Comparison of ENCODE assay signal across 8 cellular contexts in the genomic region with DNA sequence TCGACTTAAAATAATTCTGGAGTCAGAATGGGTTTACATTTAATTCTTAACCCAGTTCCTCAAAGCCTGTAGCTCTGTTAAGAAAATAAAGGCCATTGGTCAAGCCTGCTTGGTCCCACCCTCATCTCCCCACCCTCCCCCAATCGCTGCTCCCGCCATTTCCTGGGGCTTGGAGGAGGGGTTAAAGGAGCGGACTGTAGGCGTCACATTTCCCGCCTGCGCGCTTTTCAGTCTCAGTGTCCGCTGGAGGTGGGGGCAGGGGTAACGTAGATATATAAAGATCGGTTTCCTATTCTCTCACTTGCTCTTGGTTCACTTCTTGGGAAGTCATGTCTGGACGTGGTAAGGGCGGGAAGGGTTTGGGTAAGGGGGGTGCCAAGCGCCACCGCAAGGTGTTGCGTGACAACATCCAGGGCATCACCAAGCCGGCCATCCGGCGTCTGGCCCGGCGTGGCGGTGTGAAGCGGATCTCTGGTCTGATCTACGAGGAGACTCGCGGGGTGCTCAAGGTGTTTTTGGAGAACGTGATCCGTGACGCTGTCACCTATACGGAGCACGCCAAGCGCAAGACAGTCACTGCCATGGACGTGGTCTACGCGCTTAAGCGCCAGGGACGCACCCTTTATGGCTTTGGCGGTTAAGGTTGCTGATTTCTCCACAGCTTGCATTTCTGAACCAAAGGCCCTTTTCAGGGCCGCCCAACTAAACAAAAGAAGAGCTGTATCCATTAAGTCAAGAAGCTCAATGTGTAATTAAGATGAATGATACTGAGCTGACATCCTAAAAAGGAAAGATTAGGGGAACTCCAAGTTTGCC. TPM values are rescaled to one million over a fixed set of nuclear protein-coding genes. Genes with fewer than 3 reads are reported as not detected.
DNase-seq lines count a peak whose midpoint lies in the region; ATAC-seq, FAIRE-seq and TF ChIP-seq lines count a peak whose summit lies in the region.

No MANE protein-coding gene starts in this region.

- H3K4me1 ChIP-seq in right atrium auricular region, result peaks cover 0 to 23% of the 10 kb centered on the region in 2 donors

- H3K27ac ChIP-seq in right atrium auricular region, result peak overlapping the region; percentile 95 to 97

- DNase-seq in NCI-H187 (lab: John Stamatoyannopoulos, UW), result peak; percentile 94
- peak; percentile 65 to 72 (median 71) for DNase-seq in T-helper 17 cell
- peak in 55 of 56 donors; percentile 32 to 93 (median 81) for DNase-seq in amygdala (lab: John Stamatoyannopoulos, UW)
- peak; percentile 96 for DNase-seq in right atrium auricular region (ENCODE audit: low spot score)
- peak; percentile 87 for DNase-seq in pulmonary artery endothelial cell (ENCODE audit: low read depth, low spot score)
- no peak for DNase-seq in D721Med (ENCODE audit: insufficient read length, low spot score)

- H3K9me3 ChIP-seq in T-helper 17 cell (ENCODE audit: control insufficient read depth, low read length, poor library complexity, severe bottlenecking) (no peaks in the 10 kb centered on the region), right atrium auricular region (no peaks in the 10 kb centered on the region)

- no peaks in the 10 kb centered on the region for H3K36me3 ChIP-seq in right atrium auricular region

- H3K27ac Mint-ChIP-seq in T-helper 17 cell, result peak overlapping the region; percentile 98

- no peak for FAIRE-seq in D721Med (lab: Jason Lieb, UNC)

- H3K27me3 Mint-ChIP-seq in T-helper 17 cell, result no peaks in the 10 kb centered on the region

- H3K4me3 ChIP-seq in right atrium auricular region, result peak overlapping the region; percentile 65 to 68

- H3K36me3 Mint-ChIP-seq in T-helper 17 cell (ENCODE audit: low read depth), result no peaks in the 10 kb centered on the region

- H3K4me1 Mint-ChIP-seq in T-helper 17 cell, result peaks cover 23% of the 10 kb centered on the region

- peak; percentile 50 for ATAC-seq in GM18498 (IDR thresholded peaks at IDR 0.05; ENCODE audit: unreplicated experiment)
- peak; percentile 42 for ATAC-seq in HG02938 (IDR thresholded peaks at IDR 0.05; ENCODE audit: unreplicated experiment)
- peak; percentile 73 for ATAC-seq in T-helper 17 cell

- no peak for TF ChIP-seq CTCF in right atrium auricular region (IDR thresholded peaks at IDR 0.05)
- TF ChIP-seq CTCF in D721Med (IDR thresholded peaks at IDR 0.05; ENCODE audit: insufficient read depth, missing control alignments), result no peak

- H3K27me3 ChIP-seq in right atrium auricular region, result no peaks in the 10 kb centered on the region

- peak overlapping the region; percentile 92 for H3K4me3 Mint-ChIP-seq in T-helper 17 cell

RNA-seq across cellular contexts. Expression of a gene that starts 59.0 kb away (rescaled TPM):
- total RNA-seq in T-helper 17 cell (10 to 100 TPM; 17.5 to 19.9 TPM), right atrium auricular region (1 to 10 TPM; 2.5 to 5.2 TPM), pulmonary artery endothelial cell (8.0 and 9.4 TPM in 2 replicates)
